Comparison of ENCODE assay signal across 17 cellular contexts in genomic region chr10:66301078-66301477, GRCh38.
DNase-seq lines count a peak whose midpoint lies in the region; ATAC-seq and TF ChIP-seq lines count a peak whose summit lies in the region.
"Had no signal": no experiment of that assay in that cellular context is flagged by ENCODE, and none has a peak within 500 bp of the region (broad histone marks: within the 10 kb centered on the region; RNA-seq: fewer than 3 reads in every experiment).

No MANE protein-coding gene starts in this region.

- peak; percentile 15 for TF ChIP-seq CTCF in RWPE2 (IDR thresholded peaks at IDR 0.05; ENCODE audit: poor library complexity, severe bottlenecking)
- TF ChIP-seq CTCF in chondrocyte (IDR thresholded peaks at IDR 0.05), result peak; percentile 52
- TF ChIP-seq CTCF in glutamatergic neuron (IDR thresholded peaks at IDR 0.05; ENCODE audit: partially characterized antibody, unreplicated experiment), result no peak

- H3K4me1 Mint-ChIP-seq in chondrocyte (ENCODE audit: low read depth) (peaks cover 4% of the 10 kb centered on the region), glutamatergic neuron (ENCODE audit: low read depth, unreplicated experiment) (no peaks in the 10 kb centered on the region)
- H3K4me1 Mint-ChIP-seq: GM23338 had no signal

- peaks cover 18% of the 10 kb centered on the region for H3K27me3 ChIP-seq in RWPE2 (ENCODE audit: insufficient read depth, poor library complexity, severe bottlenecking)
- H3K27me3 ChIP-seq: BE2C had no signal

- H3K4me3 ChIP-seq in RWPE2 (ENCODE audit: severe bottlenecking), result no peak overlapping the region
- H3K4me3 ChIP-seq: GM23338 had no signal

- DNase-seq in RWPE2 (ENCODE audit: low spot score), result no peak
- DNase-seq in chondrocyte (ENCODE audit: low spot score), result no peak
- no peak for DNase-seq in left lobe of liver (ENCODE audit: low spot score)
- DNase-seq in glutamatergic neuron, result no peak
- DNase-seq in COLO668 (lab: John Stamatoyannopoulos, UW; ENCODE audit: unreplicated experiment), result no peak
- DNase-seq: ACHN; BE2C; C1 segment of cervical spinal cord; CD4-positive, alpha-beta T cell; DMS153; DMS79; GDM1; HCEC 1CT; HFFc6 had no signal

- ATAC-seq in RWPE2 (ENCODE audit: low read depth) (no peak), left lobe of liver (peak; percentile 66), HG02852 (IDR thresholded peaks at IDR 0.05; ENCODE audit: unreplicated experiment) (no peak), HG02588 (IDR thresholded peaks at IDR 0.05; ENCODE audit: unreplicated experiment) (no peak)
- ATAC-seq: GM23338 had no signal

- no peak overlapping the region for H3K27ac ChIP-seq in RWPE2 (ENCODE audit: poor library complexity, severe bottlenecking)

- no peaks in the 10 kb centered on the region for H3K9me3 ChIP-seq in RWPE2 (ENCODE audit: severe bottlenecking)
- H3K9me3 ChIP-seq: BE2C had no signal

- H3K36me3 ChIP-seq in RWPE2 (ENCODE audit: low read depth), result no peaks in the 10 kb centered on the region
- H3K36me3 ChIP-seq: BE2C had no signal

- peaks cover 2% of the 10 kb centered on the region for H3K27me3 Mint-ChIP-seq in chondrocyte (ENCODE audit: low read depth)
- no peaks in the 10 kb centered on the region for H3K27me3 Mint-ChIP-seq in glutamatergic neuron (ENCODE audit: unreplicated experiment)
- H3K27me3 Mint-ChIP-seq: CD4-positive, alpha-beta T cell had no signal

- no peaks in the 10 kb centered on the region for H3K4me1 ChIP-seq in RWPE2 (ENCODE audit: insufficient read depth, poor library complexity, severe bottlenecking)
- H3K4me1 ChIP-seq: BE2C had no signal

- H3K27ac Mint-ChIP-seq in chondrocyte (ENCODE audit: unreplicated experiment) (no peak overlapping the region), glutamatergic neuron (ENCODE audit: unreplicated experiment) (no peak overlapping the region)
- H3K27ac Mint-ChIP-seq: CD4-positive, alpha-beta T cell; GM23338; HFFc6 had no signal

- no peaks in the 10 kb centered on the region for H3K36me3 Mint-ChIP-seq in chondrocyte (ENCODE audit: low read depth)
- no peaks in the 10 kb centered on the region for H3K36me3 Mint-ChIP-seq in glutamatergic neuron (ENCODE audit: unreplicated experiment)

- H3K9me3 Mint-ChIP-seq in chondrocyte (ENCODE audit: low read depth) (peaks cover 3% of the 10 kb centered on the region), glutamatergic neuron (ENCODE audit: unreplicated experiment) (no peaks in the 10 kb centered on the region)
- H3K9me3 Mint-ChIP-seq: GM23338 had no signal

- H3K4me3 Mint-ChIP-seq in chondrocyte (ENCODE audit: unreplicated experiment) (no peak overlapping the region), glutamatergic neuron (ENCODE audit: unreplicated experiment) (no peak overlapping the region)
- H3K4me3 Mint-ChIP-seq: CD4-positive, alpha-beta T cell; GM23338; HFFc6 had no signal
